Comparison of ENCODE assay signal across 23 cellular contexts in genomic region chr12:52234226-52234810, GRCh38. TPM values are rescaled to one million over a fixed set of nuclear protein-coding genes. Genes with fewer than 3 reads are reported as not detected.
DNase-seq lines count a peak whose midpoint lies in the region; ATAC-seq and TF ChIP-seq lines count a peak whose summit lies in the region.
"Had no signal": no experiment of that assay in that cellular context is flagged by ENCODE, and none has a peak within 500 bp of the region (broad histone marks: within the 10 kb centered on the region; RNA-seq: fewer than 3 reads in every experiment).

No MANE protein-coding gene starts in this region.

- no peaks in the 10 kb centered on the region; a peak in 1 of 22 replicates for H4K20me1 ChIP-seq in BLaER1 treated with 17β-estradiol and CSF1 and Interleukin-3, amounts not matched to agents 10 nM and 100 nM
- peaks cover 36% of the 10 kb centered on the region for H4K20me1 ChIP-seq in PC-3 (ENCODE audit: low read length)

- POLR2A ChIA-PET in PC-3 (lab: Charles Lee; ENCODE audit: unreplicated experiment): interaction anchor here (0.6 kb wide), 2 partner anchors 74 to 100 kb away, joined by 3 to 7 read pairs; no protein-coding TSS in a partner anchor

- peaks cover 0 to 18% (median 15%) of the 10 kb centered on the region in 11 experiments; a peak in 16 of 22 replicates for H3K27me3 ChIP-seq in BLaER1 treated with 17β-estradiol and CSF1 and Interleukin-3, amounts not matched to agents 10 nM and 100 nM
- no peaks in the 10 kb centered on the region for H3K27me3 ChIP-seq in PC-3 (ENCODE audit: low read length)
- H3K27me3 ChIP-seq in esophagus (ENCODE audit: control insufficient read depth in 1 of 2, insufficient read depth in 2 of 2, low read length in 2 of 2): no peaks in the 10 kb centered on the region
- no peaks in the 10 kb centered on the region for H3K27me3 ChIP-seq in prostate gland (replicated peaks; ENCODE audit: insufficient read depth)
- H3K27me3 ChIP-seq in Peyer's patch: peaks cover 0 to 6% of the 10 kb centered on the region in 2 donors
- H3K27me3 ChIP-seq: SJCRH30 had no signal

- 88 to 95% methylated on average over 10 of the region's 10 CpGs for WGBS in esophagus, 2 donors
- WGBS in prostate gland: 88% methylated on average over 10 of the region's 10 CpGs

- H3K9me3 ChIP-seq in BLaER1 treated with 17β-estradiol and CSF1 and Interleukin-3, amounts not matched to agents 10 nM and 100 nM (replicated peaks in 1 of 11): no peaks in the 10 kb centered on the region
- H3K9me3 ChIP-seq in PC-3 (ENCODE audit: low read length): no peaks in the 10 kb centered on the region
- H3K9me3 ChIP-seq in esophagus (ENCODE audit: control insufficient read depth in 2 of 2, insufficient read depth in 1 of 2, low read depth in 1 of 2, low read length in 1 of 2): no peaks in the 10 kb centered on the region
- no peaks in the 10 kb centered on the region for H3K9me3 ChIP-seq in prostate gland
- no peaks in the 10 kb centered on the region for H3K9me3 ChIP-seq in Peyer's patch
- H3K9me3 ChIP-seq: heart left ventricle, SJCRH30, thoracic aorta had no signal

- peak; percentile 3 for DNase-seq in PC-3
- no peak for DNase-seq in prostate gland (ENCODE audit: low spot score)
- no peak for DNase-seq in NCI-H2227 treated with DMSO at 0.1 percent for 48 hours (lab: John Stamatoyannopoulos, UW)
- DNase-seq in Peyer's patch: no peak
- DNase-seq: activated CD4-positive, alpha-beta memory T cell treated with anti-CD3 and anti-CD28 coated beads for 36 hours; anterior cingulate cortex; cortex of kidney; HCEC 1CT; left cardiac atrium; naive thymus-derived CD4-positive, alpha-beta T cell; NCI-H1048; NCI-H345; SJCRH30; stimulated activated CD4-positive, alpha-beta T cell treated with anti-CD3 and anti-CD28 coated beads, Interleukin-1b, Interleukin-23, amount 100 ng/mL, for 48 hours had no signal

- H3K79me2 ChIP-seq in PC-3 (ENCODE audit: low read length): peaks cover 77% of the 10 kb centered on the region

- no peak overlapping the region for H3K4me3 ChIP-seq in BLaER1 treated with 17β-estradiol and CSF1 and Interleukin-3, amounts not matched to agents 10 nM and 100 nM
- peak overlapping the region; percentile 94 for H3K4me3 ChIP-seq in PC-3 (ENCODE audit: low read length)
- H3K4me3 ChIP-seq in esophagus (ENCODE audit: low read depth in 1 of 2, low read length in 2 of 2): peak overlapping the region; percentile 8 to 18
- H3K4me3 ChIP-seq in prostate gland: no peak overlapping the region
- no peak overlapping the region for H3K4me3 ChIP-seq in Peyer's patch
- H3K4me3 ChIP-seq: SJCRH30 had no signal

- TF ChIP-seq POLR2A in prostate gland (IDR thresholded peaks at IDR 0.05) (no peak), Peyer's patch (IDR thresholded peaks at IDR 0.05) (no peak)

- H3K9me2 ChIP-seq in PC-3 (replicated peaks; ENCODE audit: low read length): no peaks in the 10 kb centered on the region

- no peak for TF ChIP-seq CTCF in PC-3 (conservative IDR thresholded peaks at IDR 0.05; ENCODE audit: low read depth, low read length)
- TF ChIP-seq CTCF in prostate gland (IDR thresholded peaks at IDR 0.05): no peak
- TF ChIP-seq CTCF in Peyer's patch (IDR thresholded peaks at IDR 0.05): no peak

- intact Hi-C loops in PC-3 (cut with micrococcal nuclease) (no loop called here), prostate gland (cut with DNase I) (no loop called here)

- H3K4me1 ChIP-seq in BLaER1 treated with 17β-estradiol and CSF1 and Interleukin-3, amounts not matched to agents 10 nM and 100 nM: peaks cover 16 to 45% (median 27%) of the 10 kb centered on the region in 10 experiments
- H3K4me1 ChIP-seq in PC-3 (ENCODE audit: insufficient read depth, low read length) (peaks cover 83% of the 10 kb centered on the region), esophagus (ENCODE audit: control insufficient read depth in 2 of 2, insufficient read depth in 2 of 2, low read length in 1 of 2) (peaks cover 0 to 29% of the 10 kb centered on the region in 2 donors), prostate gland (replicated peaks) (peaks cover 10% of the 10 kb centered on the region), Peyer's patch (peaks cover 0 to 20% (median 0%) of the 10 kb centered on the region in 4 donors)

- H3K36me3 ChIP-seq in BLaER1 treated with 17β-estradiol and CSF1 and Interleukin-3, amounts not matched to agents 10 nM and 100 nM: no peaks in the 10 kb centered on the region
- peaks cover 54% of the 10 kb centered on the region for H3K36me3 ChIP-seq in PC-3 (ENCODE audit: low read depth, low read length)
- no peaks in the 10 kb centered on the region for H3K36me3 ChIP-seq in esophagus (ENCODE audit: control insufficient read depth in 2 of 2, insufficient read depth in 2 of 2, low read length in 1 of 2)
- H3K36me3 ChIP-seq in prostate gland: no peaks in the 10 kb centered on the region
- H3K36me3 ChIP-seq in Peyer's patch: no peaks in the 10 kb centered on the region
- H3K36me3 ChIP-seq: heart left ventricle, SJCRH30, thoracic aorta had no signal

- CTCF ChIA-PET in PC-3 (lab: Charles Lee): interaction anchor here (1.2 kb wide), 1 partner anchor 45 kb away, joined by 3 read pairs; no protein-coding TSS in a partner anchor

- no peak overlapping the region for H2AFZ ChIP-seq in PC-3 (ENCODE audit: low read length)

- peak overlapping the region in 1 of 11 experiments; percentile 48; a peak in 4 of 22 replicates for H3K27ac ChIP-seq in BLaER1 treated with 17β-estradiol and CSF1 and Interleukin-3, amounts not matched to agents 10 nM and 100 nM
- H3K27ac ChIP-seq in PC-3 (ENCODE audit: low read length) (peak overlapping the region; percentile 91), esophagus (ENCODE audit: low read depth in 2 of 2, low read length in 1 of 2) (peak overlapping the region in 1 of 2 donors; percentile 34), prostate gland (peak overlapping the region; percentile 49 to 69), Peyer's patch (no peak overlapping the region)
- H3K27ac ChIP-seq: heart left ventricle, SJCRH30 had no signal

- TSS peak; percentile 29 for BruUV-seq in PC-3 (replicated peaks; lab: Mats Ljungman, UMichigan)

- ATAC-seq in PC-3 (no peak), HG03378 (IDR thresholded peaks at IDR 0.05; ENCODE audit: unreplicated experiment) (no peak), HG03457 (IDR thresholded peaks at IDR 0.05; ENCODE audit: unreplicated experiment) (no peak)
- ATAC-seq: esophagus mucosa; heart left ventricle; left cardiac atrium; naive thymus-derived CD4-positive, alpha-beta T cell had no signal

- peak overlapping the region; percentile 64 to 93 (median 77); a peak in 21 of 22 replicates for H3K4me2 ChIP-seq in BLaER1 treated with 17β-estradiol and CSF1 and Interleukin-3, amounts not matched to agents 10 nM and 100 nM
- peak overlapping the region; percentile 99 for H3K4me2 ChIP-seq in PC-3 (ENCODE audit: low read length)

- no peak overlapping the region for H3K9ac ChIP-seq in BLaER1 treated with 17β-estradiol and CSF1 and Interleukin-3, amounts not matched to agents 10 nM and 100 nM
- H3K9ac ChIP-seq in PC-3 (ENCODE audit: low read length): peak overlapping the region; percentile 92

- peaks cover 28% of the 10 kb centered on the region for H3F3A ChIP-seq in PC-3 (ENCODE audit: low read length, unreplicated experiment)

RNA-seq across cellular contexts. Expression of gene KRT7, which starts 1.3 kb away (rescaled TPM):
- total RNA-seq in PC-3 (2014; rRNA removed) (2,144 and 2,979 TPM in 2 replicates), prostate gland (100 to 1,000 TPM in 1 of 2 donors, 10 to 100 TPM in 1; 53.1 to 151 TPM), Peyer's patch (1 to 10 TPM in 1 of 4 donors, under 1 TPM in 1, not detected in 2; 0.67 to 1.2 TPM)
- polyA plus RNA-seq in esophagus: 100 to 1,000 TPM; 153 to 213 TPM
- polyA plus RNA-seq: IgD-negative memory B cell; naive thymus-derived CD4-positive, alpha-beta T cell had no signal

RNA-seq across cellular contexts. Expression of gene KRT86, which starts 40.1 kb away (rescaled TPM):
- total RNA-seq in PC-3 (2014; rRNA removed) (0.98 and 1.2 TPM in 2 replicates), prostate gland (under 1 TPM; 0.27 to 0.85 TPM), Peyer's patch (not detected)
- under 1 TPM; 0.04 to 0.10 TPM for polyA plus RNA-seq in esophagus
- total RNA-seq: esophagus mucosa, heart left ventricle, left cardiac atrium had no signal
- polyA plus RNA-seq: heart left ventricle; IgD-negative memory B cell; naive thymus-derived CD4-positive, alpha-beta T cell had no signal

RNA-seq across cellular contexts. Expression of gene KRT80, which starts 42.5 kb away (rescaled TPM):
- 19.8 and 30.1 TPM in 2 replicates for total RNA-seq in PC-3 (2014; rRNA removed)
- 10 to 100 TPM; 40.9 to 53.9 TPM for polyA plus RNA-seq in esophagus
- total RNA-seq in prostate gland: 1 to 10 TPM; 1.9 to 3.7 TPM
- under 1 TPM in 2 of 4 donors, not detected in 2; 0.13 to 0.38 TPM for total RNA-seq in Peyer's patch
- total RNA-seq: activated CD4-positive, alpha-beta memory T cell treated with anti-CD3 and anti-CD28 coated beads for 36 hours; activated T-helper 1 cell treated with anti-CD3 and anti-CD28 coated beads, Interleukin-12 subunit alpha, Interleukin-12 subunit beta, Interleukin-2, Interleukin-4 antibody, amounts not matched to agents 30 ng/mL and 10 ng/mL and 1 ng/mL, durations not matched to agents 14 hours and 24 hours and 36 hours had no signal
- polyA plus RNA-seq: IgD-negative memory B cell; naive thymus-derived CD4-positive, alpha-beta T cell had no signal

RNA-seq across cellular contexts. Expression of gene KRT81, which starts 57.0 kb away (rescaled TPM):
- 1,688 and 2,042 TPM in 2 replicates for total RNA-seq in PC-3 (2014; rRNA removed)
- under 1 TPM; 0.05 to 0.08 TPM for polyA plus RNA-seq in esophagus
- total RNA-seq in prostate gland: 1 to 10 TPM in 1 of 2 donors, not detected in 1; 1.7 TPM
- not detected for total RNA-seq in Peyer's patch
- total RNA-seq: activated CD4-positive, alpha-beta memory T cell treated with anti-CD3 and anti-CD28 coated beads for 36 hours; activated T-helper 1 cell treated with anti-CD3 and anti-CD28 coated beads, Interleukin-12 subunit alpha, Interleukin-12 subunit beta, Interleukin-2, Interleukin-4 antibody, amounts not matched to agents 30 ng/mL and 10 ng/mL and 1 ng/mL, durations not matched to agents 14 hours and 24 hours and 36 hours; esophagus mucosa; heart left ventricle; left cardiac atrium had no signal
- polyA plus RNA-seq: heart left ventricle; IgD-negative memory B cell; naive thymus-derived CD4-positive, alpha-beta T cell had no signal

Comparison
In these comparisons a context has a peak if more than half of its experiments do, and no peak if none do; other contexts are left out.
1. H3K27ac ChIP-seq: peak in PC-3 (single experiment) and prostate gland (2 of 2); none in Peyer's patch (0 of 4).
2. H3K4me3 ChIP-seq: peak in PC-3 (single experiment) and esophagus (2 of 2); none in BLaER1 treated with 17β-estradiol and CSF1 and Interleukin-3, amounts not matched to agents 10 nM and 100 nM (0 of 10), prostate gland (0 of 2) and Peyer's patch (0 of 4).
3. RNA of gene KRT7, which starts 1.3 kb away (total RNA-seq): 2,144 to 2,979 TPM in PC-3 and 53.1 to 151 TPM in prostate gland; 0.67 to 1.2 TPM in Peyer's patch; every median in the first group is over 10 times any median in the second.